In genomic region chr19:1490311-1491113, GRCh38 we compare ENCODE assay signal across 8 cellular contexts. TPM values are rescaled to one million over a fixed set of nuclear protein-coding genes. Genes with fewer than 3 reads are reported as not detected.
DNase-seq lines count a peak whose midpoint lies in the region; ATAC-seq, FAIRE-seq and TF ChIP-seq lines count a peak whose summit lies in the region.

Gene PCSK4, minus strand, starts transcription at chr19:1490350. Its CDS starts 4 bp downstream, at chr19:1490346.

- intact Hi-C loops in pancreas (cut with DNase I): no loop called here
- intact Hi-C loops in tibial artery (cut with DNase I; ENCODE audit: low total_unique reads): loop anchor here (5.0 kb wide), 1 partner anchor 253 kb away; the partner anchor contains the start of gene CBARP

- H3K9me3 ChIP-seq in adipocyte (ENCODE audit: control insufficient read depth, low read length) (no peaks in the 10 kb centered on the region), cardiac muscle cell (ENCODE audit: low read depth) (no peaks in the 10 kb centered on the region), pancreas (no peaks in the 10 kb centered on the region), tibial artery (no peaks in the 10 kb centered on the region)

- DNase-seq in NCI-H1417 (lab: John Stamatoyannopoulos, UW) (peak; percentile 99 to 100 (median 100)), SW 1271 (lab: John Stamatoyannopoulos, UW) (peak; percentile 89 to 97), adipocyte (ENCODE audit: low read depth) (peak; percentile 100), cardiac muscle cell (ENCODE audit: low read depth in 1 of 2, low spot score in 1 of 2) (peak; percentile 99), pancreas (peak; percentile 96 to 99 (median 99)), tibial artery (peak; percentile 98 to 99)

- H3K27ac ChIP-seq in cardiac muscle cell: peak within 1 kb of the TSS; percentile 58
- H3K27ac ChIP-seq in pancreas: peak within 1 kb of the TSS; percentile 61 to 81 (median 72)
- H3K27ac ChIP-seq in tibial artery: peak within 1 kb of the TSS; percentile 59 to 62

- H3K36me3 ChIP-seq in adipocyte (ENCODE audit: control insufficient read depth, insufficient read depth, low read length, severe bottlenecking): no peaks in the 10 kb centered on the region
- no peaks in the 10 kb centered on the region for H3K36me3 ChIP-seq in cardiac muscle cell
- H3K36me3 ChIP-seq in pancreas: no peaks in the 10 kb centered on the region
- H3K36me3 ChIP-seq in tibial artery: no peaks in the 10 kb centered on the region

- H3K27me3 ChIP-seq in adipocyte (replicated peaks; ENCODE audit: control insufficient read depth, insufficient read depth, low read length): peaks cover 11% of the 10 kb centered on the region
- no peaks in the 10 kb centered on the region for H3K27me3 ChIP-seq in cardiac muscle cell
- no peaks in the 10 kb centered on the region for H3K27me3 ChIP-seq in pancreas
- H3K27me3 ChIP-seq in tibial artery: peaks cover 0 to 21% of the 10 kb centered on the region in 2 donors

- 1% methylated on average over 68 to 74 of the region's 74 CpGs for WGBS in pancreas, 2 donors

- ATAC-seq in HG02759 (IDR thresholded peaks at IDR 0.05; ENCODE audit: unreplicated experiment): peak; percentile 83
- ATAC-seq in pancreas: peak; percentile 84 to 91 (median 86)

- peak within 1 kb of the TSS; percentile 75 for H3K9ac ChIP-seq in adipocyte (ENCODE audit: low read length)

- TF ChIP-seq CTCF in cardiac muscle cell (IDR thresholded peaks at IDR 0.05; ENCODE audit: low read depth, low read length): no peak
- no peak for TF ChIP-seq CTCF in pancreas (IDR thresholded peaks at IDR 0.05)
- no peak for TF ChIP-seq CTCF in tibial artery (IDR thresholded peaks at IDR 0.05)

- H3K4me3 ChIP-seq in GM08714 (ENCODE audit: low read length): peak within 1 kb of the TSS; percentile 55; the same call in 1 of the 2 replicates
- peak within 1 kb of the TSS; percentile 88 for H3K4me3 ChIP-seq in adipocyte (ENCODE audit: low read length)
- H3K4me3 ChIP-seq in cardiac muscle cell: peak within 1 kb of the TSS; percentile 39
- peak within 1 kb of the TSS; percentile 41 to 66 (median 51) for H3K4me3 ChIP-seq in pancreas
- peak within 1 kb of the TSS; percentile 50 to 63 for H3K4me3 ChIP-seq in tibial artery

- peak; percentile 97 for FAIRE-seq in pancreas (lab: Jason Lieb, UNC)

- peaks cover 19% of the 10 kb centered on the region for H3K4me1 ChIP-seq in adipocyte (ENCODE audit: control insufficient read depth, insufficient read depth, low read length)
- H3K4me1 ChIP-seq in cardiac muscle cell (ENCODE audit: low read depth): peaks cover 8% of the 10 kb centered on the region
- H3K4me1 ChIP-seq in pancreas: peaks cover 0 to 24% (median 12%) of the 10 kb centered on the region in 3 donors
- peaks cover 0 to 21% (median 16%) of the 10 kb centered on the region in 4 donors for H3K4me1 ChIP-seq in tibial artery

RNA-seq across cellular contexts. Expression of gene PCSK4, which starts in this region (rescaled TPM):
- total RNA-seq in cardiac muscle cell (11.2 and 28.6 TPM in 2 replicates), pancreas (1 to 10 TPM; 1.5 to 2.7 (median 2.3) TPM)
- polyA plus RNA-seq in cardiac muscle cell (9.6 and 19.2 TPM in 2 replicates), pancreas (10 to 100 TPM in 1 of 2 donors, 1 to 10 TPM in 1; 9.9 to 11.5 TPM)

Comparison
In these comparisons a context has a peak if more than half of its experiments do, and no peak if none do; other contexts are left out.
1. Peak in every context shown above with its lines: DNase-seq, ATAC-seq, H3K4me3 ChIP-seq and H3K27ac ChIP-seq.